Comparison of ENCODE assay signal across 10 cellular contexts in genomic region chr4:2591189-2591588, GRCh38. TPM values are rescaled to one million over a fixed set of nuclear protein-coding genes. Genes with fewer than 3 reads are reported as not detected.
DNase-seq lines count a peak whose midpoint lies in the region; ATAC-seq and TF ChIP-seq lines count a peak whose summit lies in the region.
"Had no signal": no experiment of that assay in that cellular context is flagged by ENCODE, and none has a peak within 500 bp of the region (broad histone marks: within the 10 kb centered on the region; RNA-seq: fewer than 3 reads in every experiment).

No MANE protein-coding gene starts in this region.

- DNase-seq in EH (ENCODE audit: low read depth) (peak; percentile 32), SKM-1 (lab: John Stamatoyannopoulos, UW; ENCODE audit: unreplicated experiment) (peak; percentile 77), fibroblast of lung (ENCODE audit: low read depth in 2 of 2) (peak; percentile 32 to 46), cortex of kidney (lab: John Stamatoyannopoulos, UW) (no peak), NCI-H2196 treated with DMSO at 0.1 percent for 48 hours (lab: John Stamatoyannopoulos, UW; ENCODE audit: unreplicated experiment) (no peak)
- DNase-seq in activated effector memory CD4-positive, alpha-beta T cell treated with anti-CD3 and anti-CD28 coated beads, Interleukin-2, amount 50 U/mL, for 16 hours = no peak
- DNase-seq: HCEC 1CT, SW 1271 had no signal

- H3K4me1 ChIP-seq in fibroblast of lung (ENCODE audit: control insufficient read depth, extremely low read depth, insufficient read depth, low read length) (peaks cover 5% of the 10 kb centered on the region), neutrophil (ENCODE audit: control insufficient read depth in 1 of 2, insufficient read depth in 1 of 2, low read depth in 1 of 2, low read length in 1 of 2) (peaks cover 32 to 34% of the 10 kb centered on the region in 2 experiments)

- no peak overlapping the region for H2AFZ ChIP-seq in fibroblast of lung (ENCODE audit: low read length)

- no peak overlapping the region for H3K27ac ChIP-seq in fibroblast of lung (ENCODE audit: insufficient read depth, low read length)
- H3K27ac ChIP-seq in neutrophil = peak overlapping the region; percentile 79

- H3K27me3 ChIP-seq in fibroblast of lung (ENCODE audit: control insufficient read depth, insufficient read depth, low read length) = no peaks in the 10 kb centered on the region
- H3K27me3 ChIP-seq in neutrophil = no peaks in the 10 kb centered on the region

- ATAC-seq in HG02759 (IDR thresholded peaks at IDR 0.05; ENCODE audit: unreplicated experiment) = no peak

- H3K9ac ChIP-seq in fibroblast of lung (ENCODE audit: insufficient read depth, low read length) = no peak overlapping the region

- H3K4me2 ChIP-seq in fibroblast of lung (ENCODE audit: extremely low read depth, insufficient read depth, low read length) = no peak overlapping the region

- TF ChIP-seq CTCF in fibroblast of lung (conservative IDR thresholded peaks at IDR 0.05 in 1 of 2, IDR thresholded peaks at IDR 0.05 in 1 of 2; ENCODE audit: low read depth in 1 of 2, low read length in 2 of 2) (no peak), neutrophil (IDR thresholded peaks at IDR 0.05) (no peak)

- peaks cover 84% of the 10 kb centered on the region for H3K79me2 ChIP-seq in fibroblast of lung (ENCODE audit: control insufficient read depth, insufficient read depth, low read length)

- no peaks in the 10 kb centered on the region for H3K9me3 ChIP-seq in fibroblast of lung (ENCODE audit: control insufficient read depth, insufficient read depth, low read depth, low read length)
- H3K9me3 ChIP-seq in neutrophil = no peaks in the 10 kb centered on the region

- H3K4me3 ChIP-seq in fibroblast of lung (replicated peaks in 1 of 4; ENCODE audit: control extremely low read depth in 1 of 4, insufficient read depth in 1 of 4, low read depth in 3 of 4, low read length in 4 of 4) (no peak overlapping the region), neutrophil (ENCODE audit: low read depth in 1 of 2, low read length in 1 of 2) (no peak overlapping the region)

- H3K36me3 ChIP-seq in fibroblast of lung (ENCODE audit: control insufficient read depth, insufficient read depth, low read length) (peaks cover under 1% of the 10 kb centered on the region), neutrophil (peaks cover 2% of the 10 kb centered on the region)

- H4K20me1 ChIP-seq in fibroblast of lung (ENCODE audit: control insufficient read depth, extremely low read depth, insufficient read depth, low read length) = no peaks in the 10 kb centered on the region

RNA-seq across cellular contexts. Expression of gene FAM193A, which starts 54.7 kb away (rescaled TPM):
- 7.4 and 10.9 TPM in 2 replicates for total RNA-seq in fibroblast of lung
- polyA plus RNA-seq in fibroblast of lung = 5.6 and 7.4 TPM in 2 replicates
- polyA plus RNA-seq in fibroblast of lung (2012) = 12.3 and 13.1 TPM in 2 replicates
- polyA minus RNA-seq in fibroblast of lung (ENCODE audit: low replicate concordance) = 23.6 and 31.3 TPM in 2 replicates

Comparison
In these comparisons a context has a peak if more than half of its experiments do, and no peak if none do; other contexts are left out.
1. DNase-seq: peak in EH (single experiment), SKM-1 (single experiment) and fibroblast of lung (2 of 2); none in cortex of kidney (single experiment), NCI-H2196 treated with DMSO at 0.1 percent for 48 hours (single experiment) and activated effector memory CD4-positive, alpha-beta T cell treated with anti-CD3 and anti-CD28 coated beads, Interleukin-2, amount 50 U/mL, for 16 hours (single experiment).